1 cellular context compared by ENCODE assay signal in the genomic region with DNA sequence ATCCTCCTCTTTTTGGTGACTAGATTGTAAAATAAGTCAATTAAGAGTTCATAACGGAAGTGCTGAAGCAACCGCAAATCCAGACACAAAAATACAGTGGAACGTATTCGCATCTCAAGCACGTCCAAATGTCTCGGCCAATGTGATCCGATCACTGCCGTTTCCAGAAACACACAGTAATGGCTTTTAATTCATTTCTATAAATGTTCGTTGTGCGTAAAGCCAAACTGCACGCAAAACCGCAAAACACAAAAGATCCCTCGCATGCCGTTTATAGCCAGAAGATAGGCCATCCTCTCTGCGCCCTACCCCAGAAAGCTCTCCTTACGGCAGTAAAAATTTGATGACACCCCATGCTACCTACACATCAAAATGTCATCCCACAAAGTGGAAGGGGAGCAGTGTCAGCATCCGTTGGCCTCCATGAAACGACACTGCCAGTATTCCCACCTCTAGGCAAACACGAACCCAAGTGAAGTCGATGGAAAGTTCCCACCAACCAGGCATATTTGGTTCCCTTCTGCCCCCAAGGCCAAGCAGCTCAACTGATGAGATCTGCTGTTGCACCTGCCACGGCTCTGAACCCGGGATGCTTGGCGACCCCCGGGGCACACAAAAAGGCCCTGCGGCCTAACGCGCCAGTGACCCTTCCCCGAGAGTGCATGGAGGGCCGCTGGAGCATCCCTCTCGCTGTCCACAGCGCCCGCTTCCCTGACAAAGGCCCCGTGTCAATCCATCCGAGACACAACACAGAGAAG.
TF ChIP-seq lines count a peak whose summit lies in the region.

No MANE protein-coding gene starts in this region.

TF ChIP-seq in endothelial cell of umbilical vein, 7 proteins besides CTCF, POLR2A, EP300 and RAD21:
- no peak for TF ChIP-seq FOS (IDR thresholded peaks at IDR 0.05; ENCODE audit: borderline replicate concordance, insufficient read depth, low read length)
- TF ChIP-seq, protein P1, sequence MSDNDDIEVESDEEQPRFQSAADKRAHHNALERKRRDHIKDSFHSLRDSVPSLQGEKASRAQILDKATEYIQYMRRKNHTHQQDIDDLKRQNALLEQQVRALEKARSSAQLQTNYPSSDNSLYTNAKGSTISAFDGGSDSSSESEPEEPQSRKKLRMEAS (IDR thresholded peaks at IDR 0.05; ENCODE audit: insufficient read depth, insufficient read length) = no peak
- TF ChIP-seq POLR2AphosphoS5 (IDR thresholded peaks at IDR 0.05; ENCODE audit: insufficient read depth, low read depth, low read length) = no peak
- TF ChIP-seq JUN (IDR thresholded peaks at IDR 0.05; ENCODE audit: borderline replicate concordance, insufficient read depth, insufficient read length, low read depth) = no peak
- TF ChIP-seq MYC (IDR thresholded peaks at IDR 0.05; ENCODE audit: low read depth, low read length) = no peak
- no peak for TF ChIP-seq GATA2 (IDR thresholded peaks at IDR 0.05; ENCODE audit: insufficient read depth, insufficient read length, low read depth, low read length)
- TF ChIP-seq EZH2 (IDR thresholded peaks at IDR 0.05; ENCODE audit: borderline replicate concordance, low read depth, low read length, severe bottlenecking) = no peak
